Comparison of ENCODE assay signal across 8 cellular contexts in the genomic region with DNA sequence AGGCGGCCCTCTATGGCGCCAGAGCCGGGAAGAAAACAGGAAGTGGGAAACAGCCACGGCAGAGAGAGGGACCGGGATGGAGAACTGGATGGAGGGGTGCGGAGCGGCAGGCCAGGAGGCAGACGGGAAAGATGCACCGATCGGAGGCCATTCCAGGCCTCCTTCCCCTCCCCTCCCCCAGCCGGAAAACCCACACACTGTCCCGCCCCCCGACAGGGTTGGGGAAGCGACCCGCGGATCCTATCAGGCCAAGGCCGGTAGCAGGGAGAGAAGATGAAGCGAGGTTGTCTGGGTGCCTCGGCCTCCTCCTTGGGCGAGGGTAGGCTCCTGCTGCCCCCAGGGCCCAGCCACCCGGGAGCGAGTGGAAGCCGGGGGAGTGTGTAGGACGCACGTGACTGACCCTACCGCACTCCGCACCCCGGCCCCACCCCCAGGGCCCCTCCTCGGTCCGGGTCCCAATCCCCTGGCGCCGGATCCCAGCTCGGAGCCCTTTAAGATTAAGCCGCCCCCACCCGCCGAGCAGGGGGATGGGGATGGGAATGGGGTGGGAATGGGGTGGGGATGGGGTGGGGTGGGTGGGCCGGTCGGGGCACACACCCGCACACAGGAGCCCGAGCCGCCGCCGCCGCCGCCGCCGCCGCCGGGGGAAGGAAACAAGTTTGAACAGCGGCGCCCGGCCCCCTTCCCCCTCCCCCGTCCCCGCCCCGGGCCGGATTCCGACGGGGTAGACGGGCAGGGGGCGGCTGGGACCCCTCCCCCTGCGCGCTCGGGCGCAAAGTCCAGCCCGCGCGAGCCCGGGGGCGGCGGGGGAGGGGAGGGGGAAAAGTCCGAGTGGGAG. TPM values are rescaled to one million over a fixed set of nuclear protein-coding genes. Genes with fewer than 3 reads are reported as not detected.
DNase-seq lines count a peak whose midpoint lies in the region; ATAC-seq and TF ChIP-seq lines count a peak whose summit lies in the region.

No MANE protein-coding gene starts in this region.

- H3K9me3 Mint-ChIP-seq in HFFc6, result no peaks in the 10 kb centered on the region; the same call in 1 of the 2 replicates
- H3K9me3 Mint-ChIP-seq in activated T-cell treated with anti-CD3 and anti-CD28 coated beads, Interleukin-2, amount 50 U/mL, for 24 hours, result no peaks in the 10 kb centered on the region
- no peaks in the 10 kb centered on the region for H3K9me3 Mint-ChIP-seq in naive B cell

- H3K36me3 ChIP-seq in NT2/D1 (ENCODE audit: insufficient read depth, insufficient read length, low read length), result peaks cover 31% of the 10 kb centered on the region
- H3K36me3 ChIP-seq in suprapubic skin, result peaks cover 13% of the 10 kb centered on the region

- peak overlapping the region; percentile 99 for H3K27ac Mint-ChIP-seq in HFFc6
- peak overlapping the region; percentile 98 for H3K27ac Mint-ChIP-seq in activated T-cell treated with anti-CD3 and anti-CD28 coated beads, Interleukin-2, amount 50 U/mL, for 24 hours
- peak overlapping the region in 5 of 6 donors; percentile 91 to 97 (median 93) for H3K27ac Mint-ChIP-seq in naive B cell

- WGBS in suprapubic skin, result 1% methylated on average over 30 of the region's 71 CpGs

- TF ChIP-seq EP300 in suprapubic skin (IDR thresholded peaks at IDR 0.05), result no peak

- H3K4me1 Mint-ChIP-seq in HFFc6 (ENCODE audit: low read depth), result peaks cover 40% of the 10 kb centered on the region
- peaks cover 36% of the 10 kb centered on the region for H3K4me1 Mint-ChIP-seq in activated T-cell treated with anti-CD3 and anti-CD28 coated beads, Interleukin-2, amount 50 U/mL, for 24 hours (ENCODE audit: low read depth)
- peaks cover 30 to 37% (median 33%) of the 10 kb centered on the region in 3 donors for H3K4me1 Mint-ChIP-seq in naive B cell

- no peaks in the 10 kb centered on the region for H3K9me3 ChIP-seq in NT2/D1 (ENCODE audit: insufficient read depth, low read length)
- H3K9me3 ChIP-seq in suprapubic skin, result no peaks in the 10 kb centered on the region

- H3K9ac ChIP-seq in NT2/D1 (ENCODE audit: insufficient read length, low read depth), result peak overlapping the region; percentile 92

- peak; percentile 8 for ATAC-seq in esophagus mucosa
- ATAC-seq in naive B cell (ENCODE audit: low read depth in 2 of 2), result peak; percentile 26 to 31

- peaks cover 9% of the 10 kb centered on the region for H3K36me3 Mint-ChIP-seq in HFFc6 (ENCODE audit: low read depth)
- peaks cover 43% of the 10 kb centered on the region for H3K36me3 Mint-ChIP-seq in activated T-cell treated with anti-CD3 and anti-CD28 coated beads, Interleukin-2, amount 50 U/mL, for 24 hours (ENCODE audit: low read depth)
- H3K36me3 Mint-ChIP-seq in naive B cell, result no peaks in the 10 kb centered on the region

- peak overlapping the region; percentile 97 for H3K27ac ChIP-seq in suprapubic skin

- H3K4me3 ChIP-seq in NT2/D1 (ENCODE audit: insufficient read length, low read depth), result peak overlapping the region; percentile 75
- peak overlapping the region; percentile 85 for H3K4me3 ChIP-seq in suprapubic skin

- H3K4me1 ChIP-seq in NT2/D1 (ENCODE audit: insufficient read depth, insufficient read length) (peaks cover 27% of the 10 kb centered on the region), suprapubic skin (peaks cover 67% of the 10 kb centered on the region)

- DNase-seq in D341Med (ENCODE audit: low spot score), result peak; percentile 84
- peak; percentile 44 for DNase-seq in HFFc6
- DNase-seq in NT2/D1 (ENCODE audit: low read depth, low spot score), result no peak
- peak; percentile 77 for DNase-seq in activated T-cell treated with anti-CD3 and anti-CD28 coated beads, Interleukin-2, amount 50 U/mL, for 24 hours
- peak; percentile 69 for DNase-seq in naive B cell
- peak; percentile 88 to 89 for DNase-seq in suprapubic skin (ENCODE audit: low spot score in 2 of 2)
- no peak for DNase-seq in NCI-H774 (lab: John Stamatoyannopoulos, UW)

- peaks cover 11% of the 10 kb centered on the region for H3K27me3 ChIP-seq in NT2/D1 (ENCODE audit: insufficient read depth, insufficient read length)
- no peaks in the 10 kb centered on the region for H3K27me3 ChIP-seq in suprapubic skin

- TF ChIP-seq POLR2A in suprapubic skin (IDR thresholded peaks at IDR 0.05), result peak in 1 of 2 donors; percentile 22

- TF ChIP-seq CTCF in HFFc6 (IDR thresholded peaks at IDR 0.05), result no peak
- TF ChIP-seq CTCF in suprapubic skin (IDR thresholded peaks at IDR 0.05), result no peak

- H3K4me3 Mint-ChIP-seq in HFFc6, result peak overlapping the region; percentile 98
- H3K4me3 Mint-ChIP-seq in activated T-cell treated with anti-CD3 and anti-CD28 coated beads, Interleukin-2, amount 50 U/mL, for 24 hours, result peak overlapping the region; percentile 96
- peak overlapping the region; percentile 87 to 95 (median 94) for H3K4me3 Mint-ChIP-seq in naive B cell

- H3K27me3 Mint-ChIP-seq in HFFc6 (ENCODE audit: insufficient read depth) (peaks cover 3% of the 10 kb centered on the region; the same call in 1 of the 2 replicates), naive B cell (no peaks in the 10 kb centered on the region)
- no peaks in the 10 kb centered on the region for H3K27me3 Mint-ChIP-seq in activated T-cell treated with anti-CD3 and anti-CD28 coated beads, Interleukin-2, amount 50 U/mL, for 24 hours

RNA-seq across cellular contexts. Expression of a gene that starts 1.5 kb away (rescaled TPM):
- total RNA-seq in HFFc6 (2021; fragmentation: NEBNext Ultra II Directional; extraction: Animal tissue kit (Norgen Biotek cat#: 25700)), result 10 to 100 TPM; 74.7 to 87.8 (median 78.8) TPM
- total RNA-seq in esophagus mucosa, result 21.5 TPM
- polyA plus RNA-seq in naive B cell (ENCODE audit: low read depth in 6 of 6), result 1 to 10 TPM in 5 of 6 donors, under 1 TPM in 1; 0.68 to 8.2 (median 3.8) TPM
- total RNA-seq in suprapubic skin, result 10 to 100 TPM; 36.8 to 49.5 (median 45.8) TPM

RNA-seq across cellular contexts. Expression of a gene that starts 11.1 kb away (rescaled TPM):
- total RNA-seq in HFFc6 (2021; fragmentation: NEBNext Ultra II Directional; extraction: Animal tissue kit (Norgen Biotek cat#: 25700)), result 10 to 100 TPM; 36.3 to 45.5 (median 43.1) TPM
- total RNA-seq in esophagus mucosa, result 26.4 TPM
- 10 to 100 TPM; 11.7 to 30.9 (median 18.3) TPM for polyA plus RNA-seq in naive B cell (ENCODE audit: low read depth in 6 of 6)
- total RNA-seq in suprapubic skin, result 10 to 100 TPM; 24.0 to 37.3 (median 28.3) TPM

RNA-seq across cellular contexts. Expression of a gene that starts 15.6 kb away (rescaled TPM):
- total RNA-seq in HFFc6 (2021; fragmentation: NEBNext Ultra II Directional; extraction: Animal tissue kit (Norgen Biotek cat#: 25700)), result 10 to 100 TPM; 67.6 to 75.4 (median 73.7) TPM
- total RNA-seq in esophagus mucosa (31.4 TPM), suprapubic skin (10 to 100 TPM; 57.5 to 91.6 (median 81.9) TPM)
- 1 to 10 TPM in 5 of 6 donors, under 1 TPM in 1; 0.05 to 5.3 (median 2.1) TPM for polyA plus RNA-seq in naive B cell (ENCODE audit: low read depth in 6 of 6)

RNA-seq across cellular contexts. Expression of a gene that starts 33.4 kb away (rescaled TPM):
- total RNA-seq in HFFc6 (2021; fragmentation: NEBNext Ultra II Directional; extraction: Animal tissue kit (Norgen Biotek cat#: 25700)), result 10 to 100 TPM; 14.0 to 18.2 (median 16.1) TPM
- total RNA-seq in esophagus mucosa, result 4.5 TPM
- polyA plus RNA-seq in naive B cell (ENCODE audit: low read depth in 6 of 6), result 1 to 10 TPM in 5 of 6 donors, not detected in 1; 4.0 to 8.6 (median 5.1) TPM
- total RNA-seq in suprapubic skin, result 10 to 100 TPM in 2 of 4 donors, 1 to 10 TPM in 2; 4.2 to 12.9 (median 8.9) TPM

RNA-seq across cellular contexts. Expression of a gene that starts 36.0 kb away (rescaled TPM):
- 10 to 100 TPM; 19.2 to 24.9 (median 20.2) TPM for total RNA-seq in HFFc6 (2021; fragmentation: NEBNext Ultra II Directional; extraction: Animal tissue kit (Norgen Biotek cat#: 25700))
- total RNA-seq in esophagus mucosa (11.6 TPM), suprapubic skin (10 to 100 TPM; 51.3 to 78.9 (median 65.6) TPM)
- 100 to 1,000 TPM; 127 to 150 (median 140) TPM for polyA plus RNA-seq in naive B cell (ENCODE audit: low read depth in 6 of 6)

Comparison
In these comparisons a context has a peak if more than half of its experiments do, and no peak if none do; other contexts are left out.
1. DNase-seq: peak in D341Med (single experiment), HFFc6 (single experiment), activated T-cell treated with anti-CD3 and anti-CD28 coated beads, Interleukin-2, amount 50 U/mL, for 24 hours (single experiment), naive B cell (single experiment) and suprapubic skin (2 of 2); none in NT2/D1 (single experiment) and NCI-H774 (single experiment).
2. Peak in every context shown above with its lines, with median percentiles within 50 percentile points of each other: H3K27ac Mint-ChIP-seq and H3K4me3 Mint-ChIP-seq.